20 cellular contexts compared by ENCODE assay signal in the genomic region with DNA sequence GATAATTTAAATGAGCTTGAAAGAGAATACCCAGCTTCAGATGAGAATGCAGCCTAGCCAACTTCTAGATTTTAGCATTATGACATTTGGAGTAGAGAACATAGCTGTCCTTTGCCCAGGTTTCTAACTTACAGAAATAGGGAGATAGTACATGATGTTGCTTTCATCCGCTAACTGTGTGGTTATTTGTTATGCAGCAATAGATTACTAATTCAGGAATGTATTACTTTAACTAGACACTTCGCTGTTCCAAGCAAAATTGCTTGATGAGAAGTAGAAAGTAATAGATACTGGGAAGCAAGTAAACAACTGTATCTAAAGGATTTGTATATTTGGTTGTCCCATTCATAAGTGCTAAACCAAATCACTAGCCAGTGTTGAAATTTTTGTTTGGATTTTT.
DNase-seq lines count a peak whose midpoint lies in the region; ATAC-seq and TF ChIP-seq lines count a peak whose summit lies in the region.
"Had no signal": no experiment of that assay in that cellular context is flagged by ENCODE, and none has a peak within 500 bp of the region (broad histone marks: within the 10 kb centered on the region; RNA-seq: fewer than 3 reads in every experiment).

No MANE protein-coding gene starts in this region.

- 96% methylated on average over 2 of the region's 2 CpGs for WGBS in smooth muscle cell (ENCODE audit: low lambda C conversion rate)

- in situ Hi-C loops in ACHN (cut with HindIII; ENCODE audit: low pct_ligation_motif_present, low pct_unique_long_range_greater_than_20kb, low sequenced_read_pairs): no loop called here

- H3K9me3 Mint-ChIP-seq in glutamatergic neuron (ENCODE audit: unreplicated experiment): no peaks in the 10 kb centered on the region

- H3K36me3 ChIP-seq in kidney epithelial cell (ENCODE audit: control insufficient read depth, insufficient read depth, low read length): no peaks in the 10 kb centered on the region
- no peaks in the 10 kb centered on the region for H3K36me3 ChIP-seq in smooth muscle cell (ENCODE audit: low read depth)
- H3K36me3 ChIP-seq: BE2C, BLaER1 had no signal

- H3K9ac ChIP-seq in smooth muscle cell (ENCODE audit: low read depth): no peak overlapping the region
- H3K9ac ChIP-seq: BLaER1 had no signal

- no peak for ATAC-seq in GM18907 (IDR thresholded peaks at IDR 0.05; ENCODE audit: unreplicated experiment)

- no peak overlapping the region for H3K27ac ChIP-seq in smooth muscle cell (ENCODE audit: low read depth)
- H3K27ac ChIP-seq: 22Rv1, BLaER1 had no signal

- H3K4me3 ChIP-seq in epithelial cell of proximal tubule (ENCODE audit: low read depth, low read length) (no peak overlapping the region), kidney epithelial cell (ENCODE audit: low read depth, low read length) (no peak overlapping the region), smooth muscle cell (no peak overlapping the region)
- H3K4me3 ChIP-seq: BLaER1 had no signal

- H3K36me3 Mint-ChIP-seq in glutamatergic neuron (ENCODE audit: unreplicated experiment): no peaks in the 10 kb centered on the region
- H3K36me3 Mint-ChIP-seq: CD14-positive monocyte; CD4-positive, alpha-beta memory T cell; CD4-positive, CD25-positive, alpha-beta regulatory T cell; CD8-positive, alpha-beta memory T cell had no signal

- H3K4me1 ChIP-seq in smooth muscle cell (ENCODE audit: low read depth): no peaks in the 10 kb centered on the region

- no peaks in the 10 kb centered on the region for H3K79me2 ChIP-seq in smooth muscle cell (ENCODE audit: low read depth)

- H3K4me1 Mint-ChIP-seq in glutamatergic neuron (ENCODE audit: low read depth, unreplicated experiment): no peaks in the 10 kb centered on the region
- H3K4me1 Mint-ChIP-seq: CD14-positive monocyte; CD4-positive, alpha-beta memory T cell; CD4-positive, CD25-positive, alpha-beta regulatory T cell; CD8-positive, alpha-beta memory T cell had no signal

- peak; percentile 2 for DNase-seq in ACHN
- DNase-seq in epithelial cell of proximal tubule (ENCODE audit: low read depth): peak; percentile 77
- peak; percentile 5 for DNase-seq in kidney epithelial cell (ENCODE audit: low read depth)
- DNase-seq in kidney tubule cell (ENCODE audit: low spot score): peak; percentile 39
- DNase-seq in NCI-H1105 (lab: John Stamatoyannopoulos, UW): no peak
- no peak for DNase-seq in smooth muscle cell (lab: John Stamatoyannopoulos, UW; ENCODE audit: unreplicated experiment)
- no peak for DNase-seq in glutamatergic neuron
- DNase-seq: BE2C; C1 segment of cervical spinal cord; Calu3; CD4-positive, alpha-beta memory T cell; CD4-positive, CD25-positive, alpha-beta regulatory T cell; CD8-positive, alpha-beta memory T cell; COR-L47; DMS79 treated with DMSO at 0.1 percent for 48 hours; GF-D8 had no signal

- no peak overlapping the region for H2AFZ ChIP-seq in smooth muscle cell (ENCODE audit: low read depth)

- H3K27me3 ChIP-seq in kidney epithelial cell (ENCODE audit: control insufficient read depth, insufficient read depth, low read length): no peaks in the 10 kb centered on the region
- H3K27me3 ChIP-seq in smooth muscle cell (ENCODE audit: low read depth): no peaks in the 10 kb centered on the region
- H3K27me3 ChIP-seq: BE2C, BLaER1 had no signal

- H3K4me3 Mint-ChIP-seq in glutamatergic neuron (ENCODE audit: unreplicated experiment): no peak overlapping the region
- H3K4me3 Mint-ChIP-seq: CD14-positive monocyte; CD4-positive, alpha-beta memory T cell; CD4-positive, CD25-positive, alpha-beta regulatory T cell; CD8-positive, alpha-beta memory T cell had no signal

- no peak for TF ChIP-seq CTCF in epithelial cell of proximal tubule (conservative IDR thresholded peaks at IDR 0.05; ENCODE audit: low read depth, low read length)
- TF ChIP-seq CTCF in kidney epithelial cell (IDR thresholded peaks at IDR 0.05; ENCODE audit: insufficient read depth, low read length, poor library complexity, severe bottlenecking): no peak
- TF ChIP-seq CTCF in smooth muscle cell (IDR thresholded peaks at IDR 0.05; ENCODE audit: borderline replicate concordance, insufficient read depth, poor library complexity, severe bottlenecking): no peak
- no peak for TF ChIP-seq CTCF in glutamatergic neuron (IDR thresholded peaks at IDR 0.05; ENCODE audit: partially characterized antibody, unreplicated experiment)

- no peaks in the 10 kb centered on the region for H3K27me3 Mint-ChIP-seq in glutamatergic neuron (ENCODE audit: unreplicated experiment)
- H3K27me3 Mint-ChIP-seq: CD4-positive, alpha-beta memory T cell; CD4-positive, CD25-positive, alpha-beta regulatory T cell; CD8-positive, alpha-beta memory T cell had no signal

- no peaks in the 10 kb centered on the region for H3K9me3 ChIP-seq in smooth muscle cell (replicated peaks; ENCODE audit: low read depth)
- H3K9me3 ChIP-seq: BE2C, BLaER1 had no signal

- H3F3A ChIP-seq in smooth muscle cell (ENCODE audit: low read depth): no peaks in the 10 kb centered on the region

- H4K20me1 ChIP-seq in smooth muscle cell (ENCODE audit: low read depth): no peaks in the 10 kb centered on the region
- H4K20me1 ChIP-seq: BLaER1 had no signal

- H3K27ac Mint-ChIP-seq in glutamatergic neuron (ENCODE audit: unreplicated experiment): no peak overlapping the region
- H3K27ac Mint-ChIP-seq: CD14-positive monocyte; CD4-positive, alpha-beta memory T cell; CD4-positive, CD25-positive, alpha-beta regulatory T cell; CD8-positive, alpha-beta memory T cell had no signal

- H3K4me2 ChIP-seq in smooth muscle cell: no peak overlapping the region
- H3K4me2 ChIP-seq: BLaER1 had no signal

Comparison
In these comparisons a context has a peak if more than half of its experiments do, and no peak if none do; other contexts are left out.
1. DNase-seq: peak in ACHN (single experiment), epithelial cell of proximal tubule (single experiment), kidney epithelial cell (single experiment) and kidney tubule cell (single experiment); none in NCI-H1105 (single experiment), smooth muscle cell (single experiment) and glutamatergic neuron (single experiment).